8 cellular contexts compared by ENCODE assay signal in the genomic region with DNA sequence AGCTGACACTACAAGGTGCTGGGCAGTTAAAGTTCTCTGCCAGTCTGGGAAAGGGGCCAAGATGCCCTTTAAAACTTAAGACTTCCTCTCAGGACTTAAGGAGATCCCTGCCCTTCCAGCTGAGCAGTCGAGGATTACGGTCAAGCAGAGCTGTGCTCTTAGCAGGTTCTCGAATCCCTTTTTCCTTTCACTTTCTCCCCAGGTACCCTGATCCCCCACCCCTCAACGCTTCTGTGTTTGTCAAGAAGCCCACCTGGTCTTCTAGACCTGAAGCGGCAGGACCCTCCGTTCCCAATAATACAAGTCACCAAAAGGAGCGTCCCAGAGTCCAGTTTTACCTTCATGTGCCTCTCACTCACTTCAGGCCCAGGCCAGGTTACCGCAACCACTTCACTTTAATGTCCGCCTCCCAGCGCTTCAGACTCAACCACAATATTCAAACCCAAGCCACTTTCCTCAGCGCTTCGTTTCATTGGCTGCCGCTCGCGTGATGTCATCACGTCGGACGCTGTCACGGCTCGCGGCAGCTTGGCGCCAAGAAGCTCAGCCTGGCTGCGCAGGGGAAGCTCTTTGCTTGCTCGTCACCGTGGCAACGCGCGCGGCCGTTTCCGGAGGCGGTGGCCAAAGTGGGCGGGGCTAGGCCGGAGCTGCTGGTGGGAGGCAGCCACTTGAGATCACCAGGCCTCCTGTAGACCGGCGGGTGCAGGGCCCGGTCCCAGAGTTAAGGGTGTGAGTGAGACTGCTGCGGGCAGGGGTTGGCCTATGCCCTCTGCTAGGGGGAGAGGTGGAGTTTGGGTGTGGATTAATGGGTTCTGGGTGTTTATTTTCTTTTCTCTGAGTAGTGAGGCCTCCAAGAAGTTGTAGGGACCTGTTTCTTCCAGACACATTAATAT. TPM values are rescaled to one million over a fixed set of nuclear protein-coding genes. Genes with fewer than 3 reads are reported as not detected.
A peak's percentile ranks its signal among the peaks of the same experiment; 100 is the strongest.
DNase-seq lines count a peak whose midpoint lies in the region; ATAC-seq and TF ChIP-seq lines count a peak whose summit lies in the region.

A gene (minus strand): TSS at position 431 of the 893 bp plus-strand sequence. CDS start 10,209 bp downstream, outside the sequence.
A gene with protein sequence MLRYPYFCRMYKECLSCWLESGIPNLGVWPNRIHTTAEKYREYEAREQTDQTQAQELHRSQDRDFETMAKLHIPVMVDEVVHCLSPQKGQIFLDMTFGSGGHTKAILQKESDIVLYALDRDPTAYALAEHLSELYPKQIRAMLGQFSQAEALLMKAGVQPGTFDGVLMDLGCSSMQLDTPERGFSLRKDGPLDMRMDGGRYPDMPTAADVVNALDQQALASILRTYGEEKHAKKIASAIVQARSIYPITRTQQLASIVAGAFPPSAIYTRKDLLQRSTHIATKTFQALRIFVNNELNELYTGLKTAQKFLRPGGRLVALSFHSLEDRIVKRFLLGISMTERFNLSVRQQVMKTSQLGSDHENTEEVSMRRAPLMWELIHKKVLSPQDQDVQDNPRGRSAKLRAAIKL (plus strand): TSS at position 663 of the 893 bp plus-strand sequence. CDS start 4,947 bp downstream, outside the sequence.

- TF ChIP-seq EP300 in esophagus muscularis mucosa (IDR thresholded peaks at IDR 0.05), result no peak

- DNase-seq in DMS53 treated with DMSO at 0.1 percent for 48 hours (lab: John Stamatoyannopoulos, UW; ENCODE audit: unreplicated experiment) (peak; percentile 83), Peyer's patch (peak; percentile 99 to 100 (median 100)), esophagus muscularis mucosa (ENCODE audit: extremely low spot score) (peak; percentile 100), myocyte (ENCODE audit: low read depth) (peak; percentile 99)
- peak; percentile 99 for DNase-seq in activated T-cell treated with anti-CD3 and anti-CD28 coated beads, Interleukin-2, amount 50 U/mL, for 48 hours
- DNase-seq in stimulated activated CD8-positive, alpha-beta memory T cell treated with anti-CD3 and anti-CD28 coated beads, Interleukin-7, amount 100 ng/mL, for 48 hours (ENCODE audit: extremely low read depth in 1 of 2, low read depth in 1 of 2), result peak; percentile 98 to 99

- H3K9ac ChIP-seq in KMS-11, result peak within 1 kb of the TSS; percentile 78

- no peak for TF ChIP-seq CTCF in KMS-11 (conservative IDR thresholded peaks at IDR 0.05; ENCODE audit: low read depth, low read length)
- TF ChIP-seq CTCF in Peyer's patch (IDR thresholded peaks at IDR 0.05), result no peak
- TF ChIP-seq CTCF in esophagus muscularis mucosa (IDR thresholded peaks at IDR 0.05), result no peak

- ATAC-seq in GM21737 (IDR thresholded peaks at IDR 0.05; ENCODE audit: unreplicated experiment), result peak; percentile 90

- under 1% methylated on average over 25 of the region's 38 CpGs for WGBS in esophagus muscularis mucosa

- H3K27ac ChIP-seq in KMS-11 (peak within 1 kb of the TSS; percentile 91), Peyer's patch (peak within 1 kb of the TSS; percentile 61 to 86 (median 72)), esophagus muscularis mucosa (replicated peaks in 1 of 4) (peak within 1 kb of the TSS; percentile 80 to 85 (median 81))

- H3K4me2 ChIP-seq in KMS-11, result peak within 1 kb of the TSS; percentile 94

- H3K4me1 ChIP-seq in KMS-11 (ENCODE audit: low read depth, poor library complexity, severe bottlenecking), result peaks cover 49% of the 10 kb centered on the region
- peaks cover 0 to 31% (median 3%) of the 10 kb centered on the region in 4 donors for H3K4me1 ChIP-seq in Peyer's patch
- peaks cover 33 to 45% (median 43%) of the 10 kb centered on the region in 4 donors for H3K4me1 ChIP-seq in esophagus muscularis mucosa

- peak within 1 kb of the TSS; percentile 70 for H2AFZ ChIP-seq in KMS-11 (ENCODE audit: low read depth)

- peaks cover 78% of the 10 kb centered on the region for H3K79me2 ChIP-seq in KMS-11 (ENCODE audit: insufficient read depth, low read depth)

- H3K9me3 ChIP-seq in Peyer's patch (no peaks in the 10 kb centered on the region), esophagus muscularis mucosa (no peaks in the 10 kb centered on the region)

- intact Hi-C loops in esophagus muscularis mucosa (cut with DNase I), result loop anchor here (5.0 kb wide), 1 partner anchor 601 kb away; a partner anchor contains a TSS

- H3K4me3 ChIP-seq in KMS-11 (IDR thresholded peaks at IDR 0.05; ENCODE audit: insufficient read depth, low read depth, low read length) (no peak within 1 kb of the TSS), Peyer's patch (peak within 1 kb of the TSS; percentile 38 to 69 (median 58)), esophagus muscularis mucosa (peak within 1 kb of the TSS; percentile 53 to 74 (median 62))

- H3K27me3 ChIP-seq in KMS-11 (ENCODE audit: insufficient read depth, low read depth) (no peaks in the 10 kb centered on the region), Peyer's patch (no peaks in the 10 kb centered on the region), esophagus muscularis mucosa (no peaks in the 10 kb centered on the region)

- TF ChIP-seq POLR2A in Peyer's patch (IDR thresholded peaks at IDR 0.05) (peak; percentile 31 to 38), esophagus muscularis mucosa (IDR thresholded peaks at IDR 0.05; ENCODE audit: low read depth) (no peak)

- H4K20me1 ChIP-seq in KMS-11 (ENCODE audit: insufficient read depth), result no peaks in the 10 kb centered on the region

- no peaks in the 10 kb centered on the region for H3K36me3 ChIP-seq in KMS-11 (ENCODE audit: insufficient read depth)
- H3K36me3 ChIP-seq in Peyer's patch, result no peaks in the 10 kb centered on the region
- no peaks in the 10 kb centered on the region for H3K36me3 ChIP-seq in esophagus muscularis mucosa

RNA-seq across cellular contexts. Expression of the first gene that starts in this region (rescaled TPM):
- 1 to 10 TPM in 3 of 4 donors, under 1 TPM in 1; 0.94 to 9.1 (median 3.1) TPM for total RNA-seq in Peyer's patch
- under 1 TPM in 3 of 4 donors, not detected in 1; 0.23 to 0.52 (median 0.33) TPM for total RNA-seq in esophagus muscularis mucosa
- total RNA-seq in myocyte, result 3.0 and 4.7 TPM in 2 replicates
- 0.29 TPM for polyA plus RNA-seq in myocyte (2012)

RNA-seq across cellular contexts. Expression of the second gene that starts in this region (rescaled TPM):
- 10 to 100 TPM in 3 of 4 donors, 1 to 10 TPM in 1; 7.2 to 13.3 (median 11.2) TPM for total RNA-seq in Peyer's patch
- 1 to 10 TPM; 7.5 to 10.0 (median 8.5) TPM for total RNA-seq in esophagus muscularis mucosa
- 19.0 and 20.6 TPM in 2 replicates for total RNA-seq in myocyte
- polyA plus RNA-seq in myocyte (2012), result 4.6 TPM
